Comparison of ENCODE assay signal across 1 cellular context in genomic region chr10:90112681-90113080, GRCh38.
TF ChIP-seq lines count a peak whose summit lies in the region.

No MANE protein-coding gene starts in this region.

TF ChIP-seq in HCT116, 20 proteins besides CTCF, POLR2A, EP300 and RAD21 (continued from another document):
- no peak for TF ChIP-seq ATF3 (IDR thresholded peaks at IDR 0.05)
